In the genomic region with DNA sequence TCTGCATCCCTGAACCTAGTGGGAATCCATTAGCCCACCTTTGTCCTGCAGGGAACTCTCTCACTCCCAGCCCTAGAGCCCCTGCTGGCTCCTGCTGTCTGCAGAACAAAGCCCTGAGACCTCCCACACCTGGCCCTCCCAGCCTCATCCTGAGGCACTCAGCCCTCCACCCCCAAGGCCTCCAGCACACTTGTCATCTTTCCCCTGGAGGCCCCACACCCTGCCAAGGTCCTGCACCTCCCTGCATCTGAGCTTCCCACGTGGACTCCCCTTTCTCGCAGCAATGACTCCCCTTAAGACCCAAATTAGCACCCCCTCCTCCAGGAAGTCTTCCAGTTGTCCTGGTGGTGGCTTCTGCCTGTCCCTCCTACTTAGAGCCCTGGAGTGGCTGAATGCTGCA, we compare ENCODE assay signal across 1 cellular context.
TF ChIP-seq lines count a peak whose summit lies in the region.

No MANE protein-coding gene starts in this region.

TF ChIP-seq in WTC11, 78 proteins besides CTCF, POLR2A, EP300 and RAD21 (continued from another document):
- TF ChIP-seq, protein P1, sequence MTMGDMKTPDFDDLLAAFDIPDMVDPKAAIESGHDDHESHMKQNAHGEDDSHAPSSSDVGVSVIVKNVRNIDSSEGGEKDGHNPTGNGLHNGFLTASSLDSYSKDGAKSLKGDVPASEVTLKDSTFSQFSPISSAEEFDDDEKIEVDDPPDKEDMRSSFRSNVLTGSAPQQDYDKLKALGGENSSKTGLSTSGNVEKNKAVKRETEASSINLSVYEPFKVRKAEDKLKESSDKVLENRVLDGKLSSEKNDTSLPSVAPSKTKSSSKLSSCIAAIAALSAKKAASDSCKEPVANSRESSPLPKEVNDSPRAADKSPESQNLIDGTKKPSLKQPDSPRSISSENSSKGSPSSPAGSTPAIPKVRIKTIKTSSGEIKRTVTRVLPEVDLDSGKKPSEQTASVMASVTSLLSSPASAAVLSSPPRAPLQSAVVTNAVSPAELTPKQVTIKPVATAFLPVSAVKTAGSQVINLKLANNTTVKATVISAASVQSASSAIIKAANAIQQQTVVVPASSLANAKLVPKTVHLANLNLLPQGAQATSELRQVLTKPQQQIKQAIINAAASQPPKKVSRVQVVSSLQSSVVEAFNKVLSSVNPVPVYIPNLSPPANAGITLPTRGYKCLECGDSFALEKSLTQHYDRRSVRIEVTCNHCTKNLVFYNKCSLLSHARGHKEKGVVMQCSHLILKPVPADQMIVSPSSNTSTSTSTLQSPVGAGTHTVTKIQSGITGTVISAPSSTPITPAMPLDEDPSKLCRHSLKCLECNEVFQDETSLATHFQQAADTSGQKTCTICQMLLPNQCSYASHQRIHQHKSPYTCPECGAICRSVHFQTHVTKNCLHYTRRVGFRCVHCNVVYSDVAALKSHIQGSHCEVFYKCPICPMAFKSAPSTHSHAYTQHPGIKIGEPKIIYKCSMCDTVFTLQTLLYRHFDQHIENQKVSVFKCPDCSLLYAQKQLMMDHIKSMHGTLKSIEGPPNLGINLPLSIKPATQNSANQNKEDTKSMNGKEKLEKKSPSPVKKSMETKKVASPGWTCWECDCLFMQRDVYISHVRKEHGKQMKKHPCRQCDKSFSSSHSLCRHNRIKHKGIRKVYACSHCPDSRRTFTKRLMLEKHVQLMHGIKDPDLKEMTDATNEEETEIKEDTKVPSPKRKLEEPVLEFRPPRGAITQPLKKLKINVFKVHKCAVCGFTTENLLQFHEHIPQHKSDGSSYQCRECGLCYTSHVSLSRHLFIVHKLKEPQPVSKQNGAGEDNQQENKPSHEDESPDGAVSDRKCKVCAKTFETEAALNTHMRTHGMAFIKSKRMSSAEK (CRISPR knock-in tag; IDR thresholded peaks at IDR 0.05; ENCODE audit: borderline replicate concordance): no peak
- TF ChIP-seq, protein P2, sequence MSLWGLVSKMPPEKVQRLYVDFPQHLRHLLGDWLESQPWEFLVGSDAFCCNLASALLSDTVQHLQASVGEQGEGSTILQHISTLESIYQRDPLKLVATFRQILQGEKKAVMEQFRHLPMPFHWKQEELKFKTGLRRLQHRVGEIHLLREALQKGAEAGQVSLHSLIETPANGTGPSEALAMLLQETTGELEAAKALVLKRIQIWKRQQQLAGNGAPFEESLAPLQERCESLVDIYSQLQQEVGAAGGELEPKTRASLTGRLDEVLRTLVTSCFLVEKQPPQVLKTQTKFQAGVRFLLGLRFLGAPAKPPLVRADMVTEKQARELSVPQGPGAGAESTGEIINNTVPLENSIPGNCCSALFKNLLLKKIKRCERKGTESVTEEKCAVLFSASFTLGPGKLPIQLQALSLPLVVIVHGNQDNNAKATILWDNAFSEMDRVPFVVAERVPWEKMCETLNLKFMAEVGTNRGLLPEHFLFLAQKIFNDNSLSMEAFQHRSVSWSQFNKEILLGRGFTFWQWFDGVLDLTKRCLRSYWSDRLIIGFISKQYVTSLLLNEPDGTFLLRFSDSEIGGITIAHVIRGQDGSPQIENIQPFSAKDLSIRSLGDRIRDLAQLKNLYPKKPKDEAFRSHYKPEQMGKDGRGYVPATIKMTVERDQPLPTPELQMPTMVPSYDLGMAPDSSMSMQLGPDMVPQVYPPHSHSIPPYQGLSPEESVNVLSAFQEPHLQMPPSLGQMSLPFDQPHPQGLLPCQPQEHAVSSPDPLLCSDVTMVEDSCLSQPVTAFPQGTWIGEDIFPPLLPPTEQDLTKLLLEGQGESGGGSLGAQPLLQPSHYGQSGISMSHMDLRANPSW (CRISPR knock-in tag; conservative IDR thresholded peaks at IDR 0.05; ENCODE audit: low read depth): no peak
- TF ChIP-seq IRF2 (CRISPR knock-in tag; IDR thresholded peaks at IDR 0.05; ENCODE audit: borderline replicate concordance, low read depth) (no peak), ZNF263 (CRISPR knock-in tag; IDR thresholded peaks at IDR 0.05; ENCODE audit: low read depth) (no peak), ETV6 (CRISPR knock-in tag; IDR thresholded peaks at IDR 0.05) (no peak), NR2C2 (CRISPR knock-in tag; IDR thresholded peaks at IDR 0.05) (no peak), SOX15 (CRISPR knock-in tag; IDR thresholded peaks at IDR 0.05) (no peak), FOXJ3 (CRISPR knock-in tag; IDR thresholded peaks at IDR 0.05; ENCODE audit: borderline replicate concordance) (no peak), GTF2I (CRISPR knock-in tag; conservative IDR thresholded peaks at IDR 0.05) (no peak), ESRRA (CRISPR knock-in tag; IDR thresholded peaks at IDR 0.05; ENCODE audit: borderline replicate concordance) (no peak), ELF4 (CRISPR knock-in tag; IDR thresholded peaks at IDR 0.05; ENCODE audit: low read depth) (no peak), TP53 (CRISPR knock-in tag; IDR thresholded peaks at IDR 0.05) (no peak), OVOL2 (CRISPR knock-in tag; IDR thresholded peaks at IDR 0.05; ENCODE audit: borderline replicate concordance) (no peak), NR1H2 (CRISPR knock-in tag; IDR thresholded peaks at IDR 0.05) (no peak), FOXK1 (CRISPR knock-in tag; IDR thresholded peaks at IDR 0.05) (no peak), CREB1 (CRISPR knock-in tag; IDR thresholded peaks at IDR 0.05) (no peak), ZNF423 (CRISPR knock-in tag; IDR thresholded peaks at IDR 0.05) (peak; percentile 51; the same call in 1 of the 2 replicates), NFATC4 (CRISPR knock-in tag; IDR thresholded peaks at IDR 0.05) (no peak)
- TF ChIP-seq, protein P3, sequence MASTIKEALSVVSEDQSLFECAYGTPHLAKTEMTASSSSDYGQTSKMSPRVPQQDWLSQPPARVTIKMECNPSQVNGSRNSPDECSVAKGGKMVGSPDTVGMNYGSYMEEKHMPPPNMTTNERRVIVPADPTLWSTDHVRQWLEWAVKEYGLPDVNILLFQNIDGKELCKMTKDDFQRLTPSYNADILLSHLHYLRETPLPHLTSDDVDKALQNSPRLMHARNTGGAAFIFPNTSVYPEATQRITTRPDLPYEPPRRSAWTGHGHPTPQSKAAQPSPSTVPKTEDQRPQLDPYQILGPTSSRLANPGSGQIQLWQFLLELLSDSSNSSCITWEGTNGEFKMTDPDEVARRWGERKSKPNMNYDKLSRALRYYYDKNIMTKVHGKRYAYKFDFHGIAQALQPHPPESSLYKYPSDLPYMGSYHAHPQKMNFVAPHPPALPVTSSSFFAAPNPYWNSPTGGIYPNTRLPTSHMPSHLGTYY (CRISPR knock-in tag; IDR thresholded peaks at IDR 0.05): no peak
- TF ChIP-seq, protein P4, sequence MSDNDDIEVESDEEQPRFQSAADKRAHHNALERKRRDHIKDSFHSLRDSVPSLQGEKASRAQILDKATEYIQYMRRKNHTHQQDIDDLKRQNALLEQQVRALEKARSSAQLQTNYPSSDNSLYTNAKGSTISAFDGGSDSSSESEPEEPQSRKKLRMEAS (CRISPR knock-in tag; IDR thresholded peaks at IDR 0.05): peak; percentile 17; the same call in 1 of the 2 replicates
- TF ChIP-seq, protein P5, sequence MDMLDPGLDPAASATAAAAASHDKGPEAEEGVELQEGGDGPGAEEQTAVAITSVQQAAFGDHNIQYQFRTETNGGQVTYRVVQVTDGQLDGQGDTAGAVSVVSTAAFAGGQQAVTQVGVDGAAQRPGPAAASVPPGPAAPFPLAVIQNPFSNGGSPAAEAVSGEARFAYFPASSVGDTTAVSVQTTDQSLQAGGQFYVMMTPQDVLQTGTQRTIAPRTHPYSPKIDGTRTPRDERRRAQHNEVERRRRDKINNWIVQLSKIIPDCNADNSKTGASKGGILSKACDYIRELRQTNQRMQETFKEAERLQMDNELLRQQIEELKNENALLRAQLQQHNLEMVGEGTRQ (CRISPR knock-in tag; IDR thresholded peaks at IDR 0.05): no peak
